ENCODE assay signal across 11 cellular contexts in genomic region chr15:77607111-77607893, GRCh38. TPM values are rescaled to one million over a fixed set of nuclear protein-coding genes. Genes with fewer than 3 reads are reported as not detected.
A peak's percentile ranks its signal among the peaks of the same experiment; 100 is the strongest.
DNase-seq lines count a peak whose midpoint lies in the region; ATAC-seq, FAIRE-seq and TF ChIP-seq lines count a peak whose summit lies in the region.
"Had no signal": no experiment of that assay in that cellular context is flagged by ENCODE, and none has a peak within 500 bp of the region (broad histone marks: within the 10 kb centered on the region; RNA-seq: fewer than 3 reads in every experiment).

No MANE protein-coding gene starts in this region.

- FAIRE-seq in H54 (lab: Jason Lieb, UNC): no peak

- peak; percentile 59 for DNase-seq in H54 (ENCODE audit: insufficient read length, low spot score)
- peak; percentile 64 for DNase-seq in RPMI7951 (ENCODE audit: low read depth)
- DNase-seq in globus pallidus (ENCODE audit: low spot score): peak; percentile 33
- no peak for DNase-seq in sciatic nerve (ENCODE audit: low spot score)
- DNase-seq in PC-3: no peak
- DNase-seq in activated T-cell treated with anti-CD3 and anti-CD28 coated beads, Interleukin-2, amount 50 U/mL, for 4 hours: no peak
- DNase-seq in activated CD8-positive, alpha-beta memory T cell treated with anti-CD3 and anti-CD28 coated beads, Interleukin-2, amount 50 U/mL, for 48 hours: no peak
- DNase-seq in WTC11 (ENCODE audit: low spot score): no peak
- DNase-seq: NCI-H146, T-helper 2 cell had no signal

- CTCF ChIA-PET in PC-3 (lab: Charles Lee): no interaction called here
- CTCF ChIA-PET in WTC11 (lab: Charles Lee): interaction anchor here (0.7 to 17.1 kb wide), 19 partner anchors 10 to 572 kb away, joined by 3 to 195 read pairs (median 4); partner anchors contain the start of gene LINGO1

- no peak overlapping the region for H2AFZ ChIP-seq in PC-3 (ENCODE audit: low read length)

- H3K9me3 Mint-ChIP-seq in activated T-cell treated with anti-CD3 and anti-CD28 coated beads, Interleukin-2, amount 50 U/mL, for 4 hours: no peaks in the 10 kb centered on the region
- H3K9me3 Mint-ChIP-seq in WTC11: no peaks in the 10 kb centered on the region

- H3K4me2 ChIP-seq in PC-3 (ENCODE audit: low read length): no peak overlapping the region

- H4K20me1 ChIP-seq in PC-3 (ENCODE audit: low read length): no peaks in the 10 kb centered on the region

- H3K36me3 Mint-ChIP-seq in activated T-cell treated with anti-CD3 and anti-CD28 coated beads, Interleukin-2, amount 50 U/mL, for 4 hours (ENCODE audit: insufficient read depth): no peaks in the 10 kb centered on the region
- no peaks in the 10 kb centered on the region for H3K36me3 Mint-ChIP-seq in WTC11

- no peaks in the 10 kb centered on the region for H3K36me3 ChIP-seq in PC-3 (ENCODE audit: low read depth, low read length)

- no peaks in the 10 kb centered on the region for H3K9me2 ChIP-seq in PC-3 (replicated peaks; ENCODE audit: low read length)

- POLR2A ChIA-PET in PC-3 (lab: Charles Lee; ENCODE audit: unreplicated experiment): no interaction called here
- POLR2A ChIA-PET in WTC11 (lab: Charles Lee): no interaction called here

- intact Hi-C loops in sciatic nerve (cut with DNase I) (no loop called here), PC-3 (cut with micrococcal nuclease) (no loop called here)

- ATAC-seq in sciatic nerve (peak; percentile 28), PC-3 (no peak), WTC11 (no peak)
- ATAC-seq in activated T-cell treated with anti-CD3 and anti-CD28 coated beads, Interleukin-2, amount 50 U/mL, for 4 hours: no peak

- no peak overlapping the region for H3K4me3 Mint-ChIP-seq in activated T-cell treated with anti-CD3 and anti-CD28 coated beads, Interleukin-2, amount 50 U/mL, for 4 hours
- no peak overlapping the region for H3K4me3 Mint-ChIP-seq in WTC11

- H3K27me3 ChIP-seq in PC-3 (ENCODE audit: low read length): no peaks in the 10 kb centered on the region

- TF ChIP-seq CTCF in PC-3 (conservative IDR thresholded peaks at IDR 0.05; ENCODE audit: low read depth, low read length) (no peak), WTC11 (IDR thresholded peaks at IDR 0.05) (no peak)

- H3K4me1 Mint-ChIP-seq in activated T-cell treated with anti-CD3 and anti-CD28 coated beads, Interleukin-2, amount 50 U/mL, for 4 hours (ENCODE audit: low read depth): peaks cover 3% of the 10 kb centered on the region
- H3K4me1 Mint-ChIP-seq in WTC11: peaks cover 52% of the 10 kb centered on the region

- TF ChIP-seq POLR2A in H54 (IDR thresholded peaks at IDR 0.05; ENCODE audit: low read depth, low read length): no peak

- H3K4me1 ChIP-seq in PC-3 (ENCODE audit: insufficient read depth, low read length): peaks cover 5% of the 10 kb centered on the region; the same call in 1 of the 2 replicates

- H3K79me2 ChIP-seq in PC-3 (ENCODE audit: low read length): no peaks in the 10 kb centered on the region

- H3K27me3 Mint-ChIP-seq in activated T-cell treated with anti-CD3 and anti-CD28 coated beads, Interleukin-2, amount 50 U/mL, for 4 hours (ENCODE audit: low read depth): peaks cover 8% of the 10 kb centered on the region
- no peaks in the 10 kb centered on the region; the same call in 1 of the 2 replicates for H3K27me3 Mint-ChIP-seq in WTC11 (ENCODE audit: low read depth)

- no peak overlapping the region for H3K4me3 ChIP-seq in PC-3 (ENCODE audit: low read length)

- no TSS peak for BruUV-seq in PC-3 (replicated peaks; lab: Mats Ljungman, UMichigan)

- H3K9me3 ChIP-seq in PC-3 (ENCODE audit: low read length): no peaks in the 10 kb centered on the region

- H3F3A ChIP-seq in PC-3 (ENCODE audit: low read length, unreplicated experiment): no peaks in the 10 kb centered on the region

- H3K27ac Mint-ChIP-seq in WTC11: no peak overlapping the region

- H3K27ac ChIP-seq in PC-3 (ENCODE audit: low read length): no peak overlapping the region

- no peak overlapping the region for H3K9ac ChIP-seq in PC-3 (ENCODE audit: low read length)

TF ChIP-seq in WTC11, 78 proteins besides CTCF, POLR2A, EP300 and RAD21:
- TF ChIP-seq ZBTB21 (CRISPR knock-in tag; IDR thresholded peaks at IDR 0.05; ENCODE audit: borderline replicate concordance) (no peak), ZNF263 (CRISPR knock-in tag; IDR thresholded peaks at IDR 0.05; ENCODE audit: low read depth) (no peak), KAT7 (CRISPR knock-in tag; IDR thresholded peaks at IDR 0.05; ENCODE audit: borderline replicate concordance) (no peak), SMAD3 (CRISPR knock-in tag; IDR thresholded peaks at IDR 0.05; ENCODE audit: borderline replicate concordance) (no peak), ZNF121 (CRISPR knock-in tag; IDR thresholded peaks at IDR 0.05) (no peak)
TF ChIP-seq in WTC11: peak in this region for 0.

RNA-seq across cellular contexts. Expression of gene LINGO1, which starts 25.4 kb away (rescaled TPM):
- not detected in 2 replicates for total RNA-seq in RPMI7951 (2014; rRNA removed; shearing (Covaris generic))
- total RNA-seq in sciatic nerve (5.3 TPM), PC-3 (2014; rRNA removed) (not detected in 2 replicates), WTC11 (2021) (51.3 to 60.5 TPM (median 58.9 TPM) in 3 replicates)
- total RNA-seq in activated T-cell treated with anti-CD3 and anti-CD28 coated beads, Interleukin-2, amount 50 U/mL, for 4 hours: not detected
- total RNA-seq: mononuclear cell had no signal

Comparison
In these comparisons a context has a peak if more than half of its experiments do, and no peak if none do; other contexts are left out.
1. DNase-seq: peak in H54 (single experiment), RPMI7951 (single experiment) and globus pallidus (single experiment); none in sciatic nerve (single experiment), PC-3 (single experiment), activated T-cell treated with anti-CD3 and anti-CD28 coated beads, Interleukin-2, amount 50 U/mL, for 4 hours (single experiment), activated CD8-positive, alpha-beta memory T cell treated with anti-CD3 and anti-CD28 coated beads, Interleukin-2, amount 50 U/mL, for 48 hours (single experiment) and WTC11 (single experiment).